In genomic region chr11:47553417-47553746, GRCh38 we compare ENCODE assay signal across 8 cellular contexts. TPM values are rescaled to one million over a fixed set of nuclear protein-coding genes. Genes with fewer than 3 reads are reported as not detected.
A peak's percentile ranks its signal among the peaks of the same experiment; 100 is the strongest.
DNase-seq lines count a peak whose midpoint lies in the region; ATAC-seq and TF ChIP-seq lines count a peak whose summit lies in the region.

No MANE protein-coding gene starts in this region.

- H3K27ac Mint-ChIP-seq in H9: peak overlapping the region; percentile 92 to 99 (median 95)
- peak overlapping the region; percentile 33 to 98 (median 87) for H3K27ac Mint-ChIP-seq in naive thymus-derived CD8-positive, alpha-beta T cell

- H3K23me2 ChIP-seq in H9 (ENCODE audit: insufficient read length, low read depth, low read length, poor library complexity, severe bottlenecking): peaks cover 3% of the 10 kb centered on the region

- H2AK5ac ChIP-seq in H9 (ENCODE audit: insufficient read length, low read length): no peak overlapping the region

- H4K8ac ChIP-seq in H9 (replicated peaks; ENCODE audit: insufficient read length, low read depth, low read length): no peak overlapping the region

- H3T11ph ChIP-seq in H9 (ENCODE audit: low read length): no peak overlapping the region

- H3K27ac ChIP-seq in H9 (ENCODE audit: insufficient read length, low read depth, low read length): no peak overlapping the region
- H3K27ac ChIP-seq in dorsolateral prefrontal cortex: peak overlapping the region; percentile 30 to 98 (median 92)

- ATAC-seq in naive thymus-derived CD8-positive, alpha-beta T cell: peak; percentile 9 to 27

- H2BK20ac ChIP-seq in H9 (ENCODE audit: low read depth, low read length, poor library complexity, severe bottlenecking): no peak overlapping the region

- no peak overlapping the region for H4K91ac ChIP-seq in H9 (ENCODE audit: insufficient read length, low read depth, low read length)

- no peak overlapping the region for H3K56ac ChIP-seq in H9 (ENCODE audit: insufficient read length, low read depth, low read length)

- H4K5ac ChIP-seq in H9 (ENCODE audit: insufficient read length, low read depth, low read length): no peak overlapping the region

- TF ChIP-seq CTCF in GM12865 (IDR thresholded peaks at IDR 0.05; ENCODE audit: insufficient read depth, low read depth, low read length, missing control alignments): no peak
- TF ChIP-seq CTCF in H9 (conservative IDR thresholded peaks at IDR 0.05): 0 out of 3 replicates have a peak, but pooled peaks have one; percentile 2
- TF ChIP-seq CTCF in dorsolateral prefrontal cortex (IDR thresholded peaks at IDR 0.05 in 54 of 56, conservative IDR thresholded peaks at IDR 0.05 in 2 of 56; ENCODE audit: low read depth in 1 of 56, partially characterized antibody in 56 of 56): peak in 27 of 56 donors; percentile 3 to 64 (median 36)

- H3K4me3 ChIP-seq in GM12865 (ENCODE audit: low read depth, low read length) (peak overlapping the region; percentile 94), dorsolateral prefrontal cortex (peak overlapping the region; percentile 70 to 100 (median 94))

- H3K23ac ChIP-seq in H9 (ENCODE audit: insufficient read length, low read depth, low read length): no peak overlapping the region

- peak overlapping the region; percentile 72 to 88 for H3K4me3 Mint-ChIP-seq in H9
- peak overlapping the region; percentile 75 to 98 (median 90) for H3K4me3 Mint-ChIP-seq in naive thymus-derived CD8-positive, alpha-beta T cell

- WGBS in H9 (ENCODE audit: extremely low coverage, insufficient read length, low lambda C conversion rate): no CpG with 5 or more reads among the region's 9 CpGs

- H2BK120ac ChIP-seq in H9 (ENCODE audit: low read depth, low read length, poor library complexity, severe bottlenecking): no peak overlapping the region

- H3K27me3 Mint-ChIP-seq in H9 (ENCODE audit: low read depth): peaks cover 2% of the 10 kb centered on the region; the same call in 1 of the 2 replicates
- no peaks in the 10 kb centered on the region for H3K27me3 Mint-ChIP-seq in naive thymus-derived CD8-positive, alpha-beta T cell

- no peak overlapping the region for H3K14ac ChIP-seq in H9 (ENCODE audit: insufficient read depth, low read length)

- no peaks in the 10 kb centered on the region for H3K9me3 ChIP-seq in H9 (ENCODE audit: control insufficient read depth, low read depth, low read length)

- H3K27me3 ChIP-seq in H9 (ENCODE audit: insufficient read depth, low read length) (no peaks in the 10 kb centered on the region), dorsolateral prefrontal cortex (no peaks in the 10 kb centered on the region)

- H3K4me1 Mint-ChIP-seq in H9: peaks cover 23 to 26% of the 10 kb centered on the region in 2 experiments
- H3K4me1 Mint-ChIP-seq in naive thymus-derived CD8-positive, alpha-beta T cell: peaks cover 17 to 43% (median 38%) of the 10 kb centered on the region in 4 donors

- peak overlapping the region; percentile 28 for H3K9ac ChIP-seq in H9 (ENCODE audit: extremely low read depth, insufficient read length, low read length)

- no peak for DNase-seq in GM12865 (ENCODE audit: low read depth)
- no peak for DNase-seq in H9
- peak; percentile 93 for DNase-seq in NCI-H2227 treated with DMSO at 0.1 percent for 48 hours (lab: John Stamatoyannopoulos, UW)
- peak in 2 of 10 donors; percentile 51 for DNase-seq in dorsolateral prefrontal cortex
- DNase-seq in naive thymus-derived CD8-positive, alpha-beta T cell: no peak
- no peak for DNase-seq in activated effector memory CD4-positive, alpha-beta T cell treated with Interleukin-2 at 50 U/mL for 16 hours
- DNase-seq in NCI-H2196 treated with DMSO at 0.1 percent for 48 hours (lab: John Stamatoyannopoulos, UW; ENCODE audit: unreplicated experiment): no peak
- no peak for DNase-seq in activated CD4-positive, CD25-positive, alpha-beta regulatory T cell (lab: John Stamatoyannopoulos, UW)

- peaks cover 0 to 3% of the 10 kb centered on the region in 2 experiments; a peak in 1 of 5 replicates for H3K9me3 Mint-ChIP-seq in H9
- no peaks in the 10 kb centered on the region for H3K9me3 Mint-ChIP-seq in naive thymus-derived CD8-positive, alpha-beta T cell

- intact Hi-C loops in dorsolateral prefrontal cortex (cut with DNase I): loop anchor here (1.0 to 10.0 kb wide), 5 partner anchors 25 to 129 kb away; partner anchors contain the start of genes PSMC3 (in 2 of the 2), KBTBD4 (in 1 of the 2) and NDUFS3 (in 1 of the 2)

- H2BK12ac ChIP-seq in H9 (ENCODE audit: insufficient read length, low read depth, low read length): no peak overlapping the region

- H3K36me3 Mint-ChIP-seq in H9 (ENCODE audit: insufficient read depth in 1 of 3, low read depth in 3 of 3): peaks cover 11 to 28% (median 19%) of the 10 kb centered on the region in 3 experiments; a peak in 6 of 7 replicates
- peaks cover 0 to 14% (median 0%) of the 10 kb centered on the region in 3 donors for H3K36me3 Mint-ChIP-seq in naive thymus-derived CD8-positive, alpha-beta T cell

- H4K20me1 ChIP-seq in H9 (ENCODE audit: control insufficient read depth, insufficient read depth, insufficient read length): no peaks in the 10 kb centered on the region

- peak overlapping the region; percentile 50 for H3K4me2 ChIP-seq in H9 (ENCODE audit: insufficient read depth, insufficient read length, low read length)

- POLR2A ChIA-PET in naive thymus-derived CD8-positive, alpha-beta T cell (lab: Charles Lee): interaction anchor here (0.8 to 3.9 kb wide), 5 partner anchors 12 to 127 kb away, joined by 3 to 26 read pairs (median 5); partner anchors contain the start of genes KBTBD4, MTCH2, NDUFS3 and PSMC3

- no peak overlapping the region for H2BK5ac ChIP-seq in H9 (ENCODE audit: insufficient read length, low read length)

- H2AFZ ChIP-seq in H9 (ENCODE audit: low read length): no peak overlapping the region

- H3K79me1 ChIP-seq in H9 (ENCODE audit: insufficient read depth, low read depth, low read length, poor library complexity, severe bottlenecking): no peaks in the 10 kb centered on the region

- H3K18ac ChIP-seq in H9 (ENCODE audit: insufficient read length, low read depth, low read length): peak overlapping the region; percentile 16

- no peak overlapping the region for H2BK15ac ChIP-seq in H9 (ENCODE audit: low read depth, low read length)

- H3K4me1 ChIP-seq in H9 (ENCODE audit: insufficient read depth, low read length): no peaks in the 10 kb centered on the region; the same call in 1 of the 2 replicates

- peaks cover 36% of the 10 kb centered on the region for H3K79me2 ChIP-seq in H9 (ENCODE audit: insufficient read depth, low read length)

- H3K4ac ChIP-seq in H9 (ENCODE audit: low read depth, low read length): no peak overlapping the region

RNA-seq across cellular contexts. Expression of gene CELF1, which starts 0.5 kb away (rescaled TPM):
- total RNA-seq in H9 (2021): 211 and 217 TPM in 2 replicates
- total RNA-seq in dorsolateral prefrontal cortex: 100 to 1,000 TPM in 113 of 120 experiments, 10 to 100 TPM in 7; 79.5 to 194 (median 131) TPM
- 100 to 1,000 TPM; 133 to 138 TPM for total RNA-seq in naive thymus-derived CD8-positive, alpha-beta T cell
- 10 to 100 TPM; 45.3 to 79.3 (median 55.3) TPM for polyA plus RNA-seq in naive thymus-derived CD8-positive, alpha-beta T cell

RNA-seq across cellular contexts. Expression of gene PTPMT1, which starts 12.0 kb away (rescaled TPM):
- total RNA-seq in H9 (2021): 66.0 and 72.9 TPM in 2 replicates
- total RNA-seq in dorsolateral prefrontal cortex: 10 to 100 TPM; 21.5 to 52.5 (median 36.6) TPM
- total RNA-seq in naive thymus-derived CD8-positive, alpha-beta T cell: 10 to 100 TPM; 19.1 to 22.2 TPM
- 10 to 100 TPM; 58.7 to 73.3 (median 71.0) TPM for polyA plus RNA-seq in naive thymus-derived CD8-positive, alpha-beta T cell

RNA-seq across cellular contexts. Expression of gene KBTBD4, which starts 25.4 kb away (rescaled TPM):
- total RNA-seq in H9 (2021) (15.2 and 15.9 TPM in 2 replicates), dorsolateral prefrontal cortex (10 to 100 TPM; 12.8 to 27.9 (median 19.6) TPM)
- total RNA-seq in naive thymus-derived CD8-positive, alpha-beta T cell: 10 to 100 TPM; 26.1 to 29.1 TPM
- 10 to 100 TPM; 44.3 to 45.1 (median 44.3) TPM for polyA plus RNA-seq in naive thymus-derived CD8-positive, alpha-beta T cell

RNA-seq across cellular contexts. Expression of gene NDUFS3, which starts 25.5 kb away (rescaled TPM):
- total RNA-seq in H9 (2021) (130 and 144 TPM in 2 replicates), dorsolateral prefrontal cortex (100 to 1,000 TPM in 100 of 120 experiments, 10 to 100 TPM in 20; 59.7 to 172 (median 126) TPM)
- total RNA-seq in naive thymus-derived CD8-positive, alpha-beta T cell: 100 to 1,000 TPM; 100 to 106 TPM
- 100 to 1,000 TPM in 2 of 3 donors, 10 to 100 TPM in 1; 92.0 to 109 (median 101) TPM for polyA plus RNA-seq in naive thymus-derived CD8-positive, alpha-beta T cell

RNA-seq across cellular contexts. Expression of gene FAM180B, which starts 33.1 kb away (rescaled TPM):
- 0.31 and 0.37 TPM in 2 replicates for total RNA-seq in H9 (2021)
- total RNA-seq in dorsolateral prefrontal cortex: 1 to 10 TPM in 3 of 120 experiments, under 1 TPM in 43, not detected in 74; 0.29 to 1.2 (median 0.50) TPM
- total RNA-seq in naive thymus-derived CD8-positive, alpha-beta T cell: under 1 TPM in 1 of 2 experiments, not detected in 1; 0.26 TPM
- not detected for polyA plus RNA-seq in naive thymus-derived CD8-positive, alpha-beta T cell
